In genomic region chr1:26961826-26962225, GRCh38 we compare ENCODE assay signal across 2 cellular contexts.
TF ChIP-seq lines count a peak whose summit lies in the region.

No MANE protein-coding gene starts in this region.

TF ChIP-seq in HepG2, 621 proteins besides CTCF, POLR2A, EP300 and RAD21 (continues in another document):
- TF ChIP-seq RBFOX2 (IDR thresholded peaks at IDR 0.05; ENCODE audit: low read depth, low read length): no peak
- TF ChIP-seq ZNF609 (CRISPR knock-in tag; IDR thresholded peaks at IDR 0.05; ENCODE audit: borderline replicate concordance): no peak
- no peak for TF ChIP-seq AKAP8 (CRISPR knock-in tag; IDR thresholded peaks at IDR 0.05)
- no peak for TF ChIP-seq ZNF17 (CRISPR knock-in tag; IDR thresholded peaks at IDR 0.05)
- no peak for TF ChIP-seq CHD2 (IDR thresholded peaks at IDR 0.05; ENCODE audit: low read depth, low read length)
- TF ChIP-seq ATRX (CRISPR knock-in tag; IDR thresholded peaks at IDR 0.05; ENCODE audit: borderline replicate concordance): no peak
- TF ChIP-seq MBD4 (IDR thresholded peaks at IDR 0.05; ENCODE audit: borderline replicate concordance, low read length): no peak
- no peak for TF ChIP-seq ZBTB1 (CRISPR knock-in tag; IDR thresholded peaks at IDR 0.05; ENCODE audit: borderline replicate concordance)
- no peak for TF ChIP-seq TSC22D2 (CRISPR knock-in tag; IDR thresholded peaks at IDR 0.05; ENCODE audit: borderline replicate concordance)
- TF ChIP-seq ZNF597 (CRISPR knock-in tag; IDR thresholded peaks at IDR 0.05): no peak
- TF ChIP-seq HMGA1 (CRISPR knock-in tag; conservative IDR thresholded peaks at IDR 0.05): no peak
- no peak for TF ChIP-seq ZXDC (CRISPR knock-in tag; IDR thresholded peaks at IDR 0.05)
- no peak for TF ChIP-seq ZNF841 (CRISPR knock-in tag; IDR thresholded peaks at IDR 0.05; ENCODE audit: borderline replicate concordance)
- TF ChIP-seq ZNF276 (CRISPR knock-in tag; IDR thresholded peaks at IDR 0.05; ENCODE audit: low read depth): no peak
- TF ChIP-seq ZNF788 (CRISPR knock-in tag; IDR thresholded peaks at IDR 0.05; ENCODE audit: borderline replicate concordance): no peak
- TF ChIP-seq ZNF44 (CRISPR knock-in tag; IDR thresholded peaks at IDR 0.05): no peak
- no peak for TF ChIP-seq EED (CRISPR knock-in tag; IDR thresholded peaks at IDR 0.05)
- no peak for TF ChIP-seq ZMYM3 (CRISPR knock-in tag; IDR thresholded peaks at IDR 0.05)
- no peak for TF ChIP-seq ASH2L (IDR thresholded peaks at IDR 0.05; ENCODE audit: insufficient read length, low read depth, low read length)
- no peak for TF ChIP-seq ZNF615 (CRISPR knock-in tag; IDR thresholded peaks at IDR 0.05; ENCODE audit: borderline replicate concordance)
- no peak for TF ChIP-seq NFATC3 (CRISPR knock-in tag; IDR thresholded peaks at IDR 0.05)

TF ChIP-seq in HEK293T, 16 proteins besides CTCF, POLR2A, EP300 and RAD21:
- TF ChIP-seq FOXM1 (IDR thresholded peaks at IDR 0.05; ENCODE audit: borderline replicate concordance) (no peak), FOXK2 (IDR thresholded peaks at IDR 0.05) (no peak), ZNF384 (IDR thresholded peaks at IDR 0.05) (no peak), ARNT (IDR thresholded peaks at IDR 0.05) (no peak), CTBP1 (IDR thresholded peaks at IDR 0.05; ENCODE audit: borderline replicate concordance) (no peak), SUZ12 (IDR thresholded peaks at IDR 0.05) (no peak), SP1 (IDR thresholded peaks at IDR 0.05) (no peak), FOXA1 (IDR thresholded peaks at IDR 0.05) (no peak), LEF1 (IDR thresholded peaks at IDR 0.05; ENCODE audit: borderline replicate concordance) (no peak), ELF4 (IDR thresholded peaks at IDR 0.05) (no peak), BHLHE40 (IDR thresholded peaks at IDR 0.05; ENCODE audit: borderline replicate concordance) (no peak), PKNOX1 (IDR thresholded peaks at IDR 0.05) (no peak), NFRKB (IDR thresholded peaks at IDR 0.05) (no peak), HDGF (IDR thresholded peaks at IDR 0.05; ENCODE audit: borderline replicate concordance) (no peak), L3MBTL2 (conservative IDR thresholded peaks at IDR 0.05) (no peak), TARDBP (IDR thresholded peaks at IDR 0.05) (no peak)
